Comparison of ENCODE assay signal across 15 cellular contexts in genomic region chr9:72156586-72156985, GRCh38. TPM values are rescaled to one million over a fixed set of nuclear protein-coding genes. Genes with fewer than 3 reads are reported as not detected.
DNase-seq lines count a peak whose midpoint lies in the region; ATAC-seq, FAIRE-seq and TF ChIP-seq lines count a peak whose summit lies in the region.
"Had no signal": no experiment of that assay in that cellular context is flagged by ENCODE, and none has a peak within 500 bp of the region (broad histone marks: within the 10 kb centered on the region; RNA-seq: fewer than 3 reads in every experiment).

No MANE protein-coding gene starts in this region.

- no peaks in the 10 kb centered on the region for H4K20me1 ChIP-seq in HepG2 (ENCODE audit: insufficient read depth, low read length)

- FAIRE-seq in HepG2 (lab: Jason Lieb, UNC): no peak
- FAIRE-seq in bronchial epithelial cell (lab: Jason Lieb, UNC): no peak
- FAIRE-seq: HTR-8/SVneo had no signal

- in situ Hi-C loops in HepG2 (cut with HindIII; ENCODE audit: extremely low pct_ligation_motif_present, low pct_unique_long_range_greater_than_20kb): no loop called here

- H3K4me2 ChIP-seq in HepG2 (ENCODE audit: low read depth, low read length): no peak overlapping the region

- no peaks in the 10 kb centered on the region for H3K79me2 ChIP-seq in HepG2 (ENCODE audit: insufficient read depth, low read length)

- peaks cover 0 to 26% (median 3%) of the 10 kb centered on the region in 4 donors for H3K4me1 ChIP-seq in right lobe of liver
- peaks cover 19% of the 10 kb centered on the region for H3K4me1 ChIP-seq in HepG2 (ENCODE audit: insufficient read depth, low read length)

- BruUV-seq in HepG2 (replicated peaks; lab: Mats Ljungman, UMichigan): no TSS peak

- no peak for TF ChIP-seq EP300 in HepG2 (IDR thresholded peaks at IDR 0.05; ENCODE audit: low read depth in 2 of 2, low read length in 2 of 2)
- TF ChIP-seq EP300 in HepG2 (CRISPR knock-in tag; IDR thresholded peaks at IDR 0.05; ENCODE audit: borderline replicate concordance): no peak

- peak in 1 of 4 donors; percentile 43 for ATAC-seq in right lobe of liver
- ATAC-seq in HepG2: no peak
- peak; percentile 19 for ATAC-seq in left colon
- no peak for ATAC-seq in GM18909 (IDR thresholded peaks at IDR 0.05; ENCODE audit: poor library complexity, unreplicated experiment)
- ATAC-seq in HG03457 (IDR thresholded peaks at IDR 0.05; ENCODE audit: unreplicated experiment): no peak

- CTCF ChIA-PET in HepG2 (lab: Yijun Ruan, JAX; ENCODE audit: low intra/inter-chr PET ratio, low total read pairs): no interaction called here

- no peak for TF ChIP-seq CTCF in right lobe of liver (IDR thresholded peaks at IDR 0.05)
- TF ChIP-seq CTCF in HepG2 (CRISPR knock-in tag; IDR thresholded peaks at IDR 0.05): no peak
- no peak for TF ChIP-seq CTCF in bronchial epithelial cell (IDR thresholded peaks at IDR 0.05; ENCODE audit: insufficient read depth, low read length, severe bottlenecking)

- TF ChIP-seq RAD21 in HepG2 (CRISPR knock-in tag; IDR thresholded peaks at IDR 0.05): no peak

- H3K27me3 ChIP-seq in right lobe of liver (no peaks in the 10 kb centered on the region), HepG2 (ENCODE audit: control insufficient read depth in 1 of 2, insufficient read depth in 2 of 2, low read length in 2 of 2) (no peaks in the 10 kb centered on the region), bronchial epithelial cell (ENCODE audit: control insufficient read depth, insufficient read depth, low read length) (no peaks in the 10 kb centered on the region)

- H3K9me3 ChIP-seq in right lobe of liver (no peaks in the 10 kb centered on the region), HepG2 (ENCODE audit: low read length) (no peaks in the 10 kb centered on the region)

- H2AFZ ChIP-seq in HepG2 (ENCODE audit: low read length): no peak overlapping the region

- H3K27ac ChIP-seq in right lobe of liver: peak overlapping the region in 2 of 3 donors; percentile 29 to 73
- H3K27ac ChIP-seq in HepG2 (ENCODE audit: extremely low read length, insufficient read depth, low read length): no peak overlapping the region

- DNase-seq in right lobe of liver (no peak), HepG2 (ENCODE audit: low spot score) (no peak), bronchial epithelial cell (ENCODE audit: low read depth) (peak; percentile 60), left colon (no peak), H4 (ENCODE audit: low spot score) (no peak)
- DNase-seq: 8988T; ACHN; C1 segment of cervical spinal cord; CD4-positive, alpha-beta T cell; DND-41; GF-D8; H7 had no signal

- H3K36me3 ChIP-seq in right lobe of liver: peaks cover 0 to 5% (median 0%) of the 10 kb centered on the region in 4 donors
- H3K36me3 ChIP-seq in HepG2 (replicated peaks in 1 of 2; ENCODE audit: control insufficient read depth in 1 of 2, insufficient read depth in 2 of 2, low read length in 2 of 2): no peaks in the 10 kb centered on the region
- no peaks in the 10 kb centered on the region for H3K36me3 ChIP-seq in bronchial epithelial cell (ENCODE audit: control insufficient read depth, insufficient read depth, low read length)

- no peak overlapping the region for H3K4me3 ChIP-seq in right lobe of liver
- H3K4me3 ChIP-seq in HepG2 (replicated peaks in 1 of 3; ENCODE audit: insufficient read depth in 1 of 3, low read depth in 2 of 3, low read length in 3 of 3): no peak overlapping the region
- no peak overlapping the region for H3K4me3 ChIP-seq in bronchial epithelial cell (ENCODE audit: low read depth, low read length)

- intact Hi-C loops in right lobe of liver (cut with DNase I): no loop called here
- intact Hi-C loops in HepG2 (cut with micrococcal nuclease; ENCODE audit: unreplicated experiment): no loop called here
- intact Hi-C loops in left colon (cut with DNase I, micrococcal nuclease): no loop called here

- POLR2A ChIA-PET in HepG2 (lab: Yijun Ruan, JAX): no interaction called here

- H3K9ac ChIP-seq in HepG2 (ENCODE audit: insufficient read depth, low read depth, low read length): no peak overlapping the region

- TF ChIP-seq POLR2A in right lobe of liver (IDR thresholded peaks at IDR 0.05): no peak
- TF ChIP-seq POLR2A in HepG2 (IDR thresholded peaks at IDR 0.05; ENCODE audit: insufficient read depth in 1 of 2, low read depth in 2 of 2, low read length in 2 of 2): no peak

TF ChIP-seq in HepG2, 621 proteins besides CTCF, POLR2A, EP300 and RAD21 (continues in another document):
- no peak for TF ChIP-seq RNF219 (CRISPR knock-in tag; IDR thresholded peaks at IDR 0.05)
- TF ChIP-seq GLI4 (CRISPR knock-in tag; IDR thresholded peaks at IDR 0.05; ENCODE audit: borderline replicate concordance): no peak
- no peak for TF ChIP-seq ZZZ3 (CRISPR knock-in tag; IDR thresholded peaks at IDR 0.05; ENCODE audit: borderline replicate concordance)
- no peak for TF ChIP-seq FOSL1 (CRISPR knock-in tag; IDR thresholded peaks at IDR 0.05; ENCODE audit: borderline replicate concordance)
- TF ChIP-seq KDM6A (CRISPR knock-in tag; IDR thresholded peaks at IDR 0.05; ENCODE audit: low read depth): no peak
- TF ChIP-seq ZNF574 (CRISPR knock-in tag; IDR thresholded peaks at IDR 0.05): no peak
- no peak for TF ChIP-seq ZNF660 (CRISPR knock-in tag; IDR thresholded peaks at IDR 0.05; ENCODE audit: borderline replicate concordance, low read depth)

RNA-seq across cellular contexts. Expression of gene GDA, which starts 7.3 kb away (rescaled TPM):
- total RNA-seq in right lobe of liver (10 to 100 TPM; 26.8 to 69.6 (median 45.3) TPM), HepG2 (2016; rRNA removed; fragmentation: Illumina TruSeq; extraction: Trizol) (0.15 and 0.21 TPM in 2 replicates), bronchial epithelial cell (1.8 and 4.4 TPM in 2 replicates), left colon (10 to 100 TPM; 35.3 to 44.7 TPM)
- total RNA-seq in HepG2 (2016; cell fraction: cytosol; rRNA removed; fragmentation: Illumina TruSeq; extraction: Trizol; ENCODE audit: low read depth): not detected in 2 replicates
- 0.15 and 0.19 TPM in 2 replicates for total RNA-seq in HepG2 (2016; cell fraction: insoluble cytoplasmic fraction; rRNA removed; fragmentation: Illumina TruSeq; extraction: Trizol)
- 0.09 TPM in 1 of 2 replicates, not detected in the other for total RNA-seq in HepG2 (2016; cell fraction: membrane; rRNA removed; fragmentation: Illumina TruSeq; extraction: Trizol)
- total RNA-seq in HepG2 (2016; cell fraction: nucleus; rRNA removed; fragmentation: Illumina TruSeq; extraction: Trizol): 0.31 TPM in 1 of 2 replicates, not detected in the other
- 0.99 and 1.5 TPM in 2 replicates for polyA plus RNA-seq in HepG2 (2011; rRNA removed)
- polyA plus RNA-seq in HepG2 (2011; cell fraction: cytosol; rRNA removed): 0.28 and 0.67 TPM in 2 replicates
- polyA plus RNA-seq in HepG2 (2011; cell fraction: nucleus; rRNA removed): 1.0 and 1.9 TPM in 2 replicates
- 0.93 and 1.2 TPM in 2 replicates for polyA plus RNA-seq in HepG2 (2012)
- not detected in 2 replicates for polyA plus RNA-seq in HepG2 (2016; cell fraction: cytosol; fragmentation: Illumina TruSeq; extraction: Trizol; ENCODE audit: low read depth)
- 0.12 and 0.17 TPM in 2 replicates for polyA plus RNA-seq in HepG2 (2016; cell fraction: insoluble cytoplasmic fraction; fragmentation: Illumina TruSeq; extraction: Trizol; ENCODE audit: low read depth)
- polyA plus RNA-seq in HepG2 (2016; cell fraction: membrane; fragmentation: Illumina TruSeq; extraction: Trizol; ENCODE audit: low read depth): not detected in 2 replicates
- polyA plus RNA-seq in HepG2 (2016; cell fraction: nucleus; fragmentation: Illumina TruSeq; extraction: Trizol; ENCODE audit: insufficient read depth, low read depth): 0.25 and 0.31 TPM in 2 replicates
- 0.94 and 75.0 TPM in 2 replicates for polyA minus RNA-seq in HepG2 (2011; rRNA and poly(A)+ RNA removed; ENCODE audit: low replicate concordance)
- polyA minus RNA-seq in HepG2 (2011; cell fraction: cytosol; rRNA and poly(A)+ RNA removed): 1.1 and 2.5 TPM in 2 replicates
- polyA minus RNA-seq in HepG2 (2011; cell fraction: nucleus; rRNA and poly(A)+ RNA removed): 3.5 and 4.4 TPM in 2 replicates
- total RNA-seq in H4 (2014; rRNA removed; shearing (Covaris generic)): 3.7 and 4.4 TPM in 2 replicates
- total RNA-seq: CD4-positive, alpha-beta T cell had no signal
